9 cellular contexts compared by ENCODE assay signal in the genomic region with DNA sequence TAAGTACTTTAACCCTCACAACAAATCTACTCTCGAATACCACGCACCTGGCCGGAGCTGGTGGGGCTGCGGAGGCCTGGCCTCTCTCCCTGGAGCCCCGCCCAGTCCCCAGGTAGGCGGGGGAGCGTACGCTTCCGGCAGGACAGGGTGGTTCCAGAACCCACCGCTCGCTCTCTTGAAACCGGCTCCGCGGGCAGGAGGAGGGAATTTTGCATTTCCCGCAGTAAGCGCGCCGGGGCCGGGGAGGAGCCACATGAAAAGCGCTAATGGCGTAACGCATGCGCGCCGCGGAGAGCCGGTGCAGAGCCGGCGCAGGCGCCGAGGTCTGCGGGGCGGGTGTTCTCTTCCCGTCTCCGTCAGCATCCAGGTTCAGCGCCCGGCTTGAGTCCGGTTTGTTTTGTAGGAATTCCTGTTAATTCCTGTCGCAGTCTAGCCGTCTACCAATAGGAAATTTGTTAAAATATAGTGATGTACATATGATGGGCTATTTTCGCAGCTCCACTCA. TPM values are rescaled to one million over a fixed set of nuclear protein-coding genes. Genes with fewer than 3 reads are reported as not detected.
A peak's percentile ranks its signal among the peaks of the same experiment; 100 is the strongest.
DNase-seq lines count a peak whose midpoint lies in the region; ATAC-seq and TF ChIP-seq lines count a peak whose summit lies in the region.
"Had no signal": no experiment of that assay in that cellular context is flagged by ENCODE, and none has a peak within 500 bp of the region (broad histone marks: within the 10 kb centered on the region; RNA-seq: fewer than 3 reads in every experiment).

No MANE protein-coding gene starts in this region.

- peaks cover 18% of the 10 kb centered on the region for H3K4me1 Mint-ChIP-seq in activated B cell treated with CpG ODN at 0.5 μM for 24 hours

- no peaks in the 10 kb centered on the region for H3K36me3 Mint-ChIP-seq in activated B cell treated with CpG ODN at 0.5 μM for 24 hours (ENCODE audit: low read depth)

- CTCF ChIA-PET in activated B cell treated with CpG ODN at 0.5 μM for 24 hours (lab: Charles Lee): interaction anchor here (0.8 kb wide), 1 partner anchor 162 kb away, joined by 3 read pairs; no protein-coding TSS in a partner anchor

- no peaks in the 10 kb centered on the region for H3K27me3 Mint-ChIP-seq in activated B cell treated with CpG ODN at 0.5 μM for 24 hours

- peak overlapping the region; percentile 81 for H3K4me3 Mint-ChIP-seq in activated B cell treated with CpG ODN at 0.5 μM for 24 hours

- POLR2A ChIA-PET in activated B cell treated with CpG ODN at 0.5 μM for 24 hours (lab: Charles Lee): interaction anchor here (0.6 kb wide), 1 partner anchor 810 kb away, joined by 3 read pairs; no protein-coding TSS in a partner anchor

- no peak for TF ChIP-seq CTCF in activated B cell treated with CpG ODN at 0.5 μM for 24 hours (IDR thresholded peaks at IDR 0.05)

- DNase-seq in A172 (ENCODE audit: low spot score): peak; percentile 75
- DNase-seq in NCI-H2107 (lab: John Stamatoyannopoulos, UW): peak; percentile 93
- DNase-seq in activated B cell treated with CpG ODN at 0.5 μM for 24 hours: peak; percentile 73
- DNase-seq in caudate nucleus (lab: John Stamatoyannopoulos, UW): peak in 57 of 61 donors; percentile 21 to 87 (median 74)
- DNase-seq in islet precursor cell: peak; percentile 98
- peak; percentile 53 to 73 for DNase-seq in stimulated activated CD4-positive, alpha-beta T cell treated with anti-CD3 and anti-CD28 coated beads, Interleukin-15, amount 100 ng/mL, for 1 hour (ENCODE audit: low read depth in 1 of 2, low spot score in 1 of 2)
- DNase-seq: DND-41 had no signal

- ATAC-seq in GM18858 (IDR thresholded peaks at IDR 0.05; ENCODE audit: unreplicated experiment) (peak; percentile 59), HG03060 (IDR thresholded peaks at IDR 0.05; ENCODE audit: low read depth, unreplicated experiment) (peak; percentile 58), activated B cell treated with CpG ODN at 0.5 μM for 24 hours (ENCODE audit: low read depth) (peak; percentile 91)

- no peaks in the 10 kb centered on the region for H3K9me3 Mint-ChIP-seq in activated B cell treated with CpG ODN at 0.5 μM for 24 hours

- no peak overlapping the region for H3K27ac Mint-ChIP-seq in activated B cell treated with CpG ODN at 0.5 μM for 24 hours

- H3K27ac ChIP-seq in caudate nucleus (ENCODE audit: low read depth, low read length): no peak overlapping the region

- intact Hi-C loops in activated B cell treated with CpG ODN at 0.5 μM for 24 hours (cut with micrococcal nuclease): loop anchor here (5.0 to 10.0 kb wide), 2 partner anchors 774 to 934 kb away; partner anchors contain the start of genes NR4A3 and RNF20

RNA-seq across cellular contexts. Expression of gene CAVIN4, which starts 20.8 kb away (rescaled TPM):
- 1.1 and 2.4 TPM in 2 replicates for total RNA-seq in A172 (2014; rRNA removed; shearing (Covaris generic))
- total RNA-seq in activated B cell treated with CpG ODN at 0.5 μM for 24 hours: 0.09 TPM in 1 of 2 replicates, not detected in the other
